In the genomic region with DNA sequence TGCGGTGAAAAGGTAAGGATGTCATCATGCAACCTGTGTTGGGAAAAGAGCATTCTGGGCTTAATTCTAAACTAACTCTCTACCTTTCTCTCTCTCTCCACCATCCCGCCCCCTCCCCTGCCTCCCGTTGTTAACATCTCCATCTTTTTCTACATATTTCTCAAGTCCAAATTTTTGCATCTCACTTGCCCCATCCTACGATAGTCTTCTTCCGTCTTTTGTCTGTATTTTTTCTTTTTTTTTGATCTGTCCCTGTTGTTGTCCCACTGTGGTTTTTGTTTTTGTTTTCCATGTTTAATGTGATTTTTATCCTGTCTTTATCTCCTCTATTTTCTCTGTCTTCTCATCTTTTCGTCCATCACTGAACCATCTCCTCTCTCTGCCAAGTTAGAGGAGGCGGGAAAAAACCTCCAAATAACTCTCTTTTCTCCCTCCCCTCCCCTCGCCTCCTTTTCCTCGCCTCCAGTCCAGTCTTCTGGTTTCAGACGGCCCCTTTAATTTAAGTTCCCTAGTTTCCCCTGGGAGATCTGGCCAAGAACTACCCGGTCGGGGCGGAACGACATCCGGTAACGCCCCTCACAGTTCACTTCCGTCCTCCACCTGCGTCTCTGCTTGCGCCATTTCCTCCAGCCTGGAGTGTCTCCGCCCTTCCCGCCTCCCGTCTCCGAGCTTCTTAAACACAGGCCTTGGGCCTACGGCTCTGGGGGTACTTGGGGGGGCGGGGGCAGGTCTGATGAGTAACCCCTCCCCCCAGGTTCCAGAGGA, we compare ENCODE assay signal across 1 cellular context.
TF ChIP-seq lines count a peak whose summit lies in the region.

A gene with protein sequence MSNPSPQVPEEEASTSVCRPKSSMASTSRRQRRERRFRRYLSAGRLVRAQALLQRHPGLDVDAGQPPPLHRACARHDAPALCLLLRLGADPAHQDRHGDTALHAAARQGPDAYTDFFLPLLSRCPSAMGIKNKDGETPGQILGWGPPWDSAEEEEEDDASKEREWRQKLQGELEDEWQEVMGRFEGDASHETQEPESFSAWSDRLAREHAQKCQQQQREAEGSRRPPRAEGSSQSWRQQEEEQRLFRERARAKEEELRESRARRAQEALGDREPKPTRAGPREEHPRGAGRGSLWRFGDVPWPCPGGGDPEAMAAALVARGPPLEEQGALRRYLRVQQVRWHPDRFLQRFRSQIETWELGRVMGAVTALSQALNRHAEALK (plus strand): TSS at position 647 of the 765 bp plus-strand sequence. CDS start 87 bp downstream, at position 734.

TF ChIP-seq in HepG2, 621 proteins besides CTCF, POLR2A, EP300 and RAD21 (continued from another document and continues in another):
- TF ChIP-seq, protein P1, sequence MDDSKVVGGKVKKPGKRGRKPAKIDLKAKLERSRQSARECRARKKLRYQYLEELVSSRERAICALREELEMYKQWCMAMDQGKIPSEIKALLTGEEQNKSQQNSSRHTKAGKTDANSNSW (CRISPR knock-in tag; IDR thresholded peaks at IDR 0.05; ENCODE audit: borderline replicate concordance), result no peak
- TF ChIP-seq, protein P2, sequence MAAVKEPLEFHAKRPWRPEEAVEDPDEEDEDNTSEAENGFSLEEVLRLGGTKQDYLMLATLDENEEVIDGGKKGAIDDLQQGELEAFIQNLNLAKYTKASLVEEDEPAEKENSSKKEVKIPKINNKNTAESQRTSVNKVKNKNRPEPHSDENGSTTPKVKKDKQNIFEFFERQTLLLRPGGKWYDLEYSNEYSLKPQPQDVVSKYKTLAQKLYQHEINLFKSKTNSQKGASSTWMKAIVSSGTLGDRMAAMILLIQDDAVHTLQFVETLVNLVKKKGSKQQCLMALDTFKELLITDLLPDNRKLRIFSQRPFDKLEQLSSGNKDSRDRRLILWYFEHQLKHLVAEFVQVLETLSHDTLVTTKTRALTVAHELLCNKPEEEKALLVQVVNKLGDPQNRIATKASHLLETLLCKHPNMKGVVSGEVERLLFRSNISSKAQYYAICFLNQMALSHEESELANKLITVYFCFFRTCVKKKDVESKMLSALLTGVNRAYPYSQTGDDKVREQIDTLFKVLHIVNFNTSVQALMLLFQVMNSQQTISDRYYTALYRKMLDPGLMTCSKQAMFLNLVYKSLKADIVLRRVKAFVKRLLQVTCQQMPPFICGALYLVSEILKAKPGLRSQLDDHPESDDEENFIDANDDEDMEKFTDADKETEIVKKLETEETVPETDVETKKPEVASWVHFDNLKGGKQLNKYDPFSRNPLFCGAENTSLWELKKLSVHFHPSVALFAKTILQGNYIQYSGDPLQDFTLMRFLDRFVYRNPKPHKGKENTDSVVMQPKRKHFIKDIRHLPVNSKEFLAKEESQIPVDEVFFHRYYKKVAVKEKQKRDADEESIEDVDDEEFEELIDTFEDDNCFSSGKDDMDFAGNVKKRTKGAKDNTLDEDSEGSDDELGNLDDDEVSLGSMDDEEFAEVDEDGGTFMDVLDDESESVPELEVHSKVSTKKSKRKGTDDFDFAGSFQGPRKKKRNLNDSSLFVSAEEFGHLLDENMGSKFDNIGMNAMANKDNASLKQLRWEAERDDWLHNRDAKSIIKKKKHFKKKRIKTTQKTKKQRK (IDR thresholded peaks at IDR 0.05; ENCODE audit: low read length), result no peak
- no peak for TF ChIP-seq NAIF1 (CRISPR knock-in tag; IDR thresholded peaks at IDR 0.05; ENCODE audit: borderline replicate concordance)
- TF ChIP-seq PRPF4 (IDR thresholded peaks at IDR 0.05; ENCODE audit: low read depth, low read length, poor library complexity, severe bottlenecking), result no peak
- peak; percentile 58; the same call in 1 of the 2 replicates for TF ChIP-seq SIN3A (IDR thresholded peaks at IDR 0.05; ENCODE audit: borderline replicate concordance, low read depth, low read length)
- TF ChIP-seq, protein P3, sequence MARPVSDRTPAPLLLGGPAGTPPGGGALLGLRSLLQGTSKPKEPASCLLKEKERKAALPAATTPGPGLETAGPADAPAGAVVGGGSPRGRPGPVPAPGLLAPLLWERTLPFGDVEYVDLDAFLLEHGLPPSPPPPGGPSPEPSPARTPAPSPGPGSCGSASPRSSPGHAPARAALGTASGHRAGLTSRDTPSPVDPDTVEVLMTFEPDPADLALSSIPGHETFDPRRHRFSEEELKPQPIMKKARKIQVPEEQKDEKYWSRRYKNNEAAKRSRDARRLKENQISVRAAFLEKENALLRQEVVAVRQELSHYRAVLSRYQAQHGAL (CRISPR knock-in tag; IDR thresholded peaks at IDR 0.05; ENCODE audit: not compliant biosample characterization), result no peak
- TF ChIP-seq GFI1 (CRISPR knock-in tag; IDR thresholded peaks at IDR 0.05; ENCODE audit: borderline replicate concordance), result no peak
- TF ChIP-seq ZNF614 (CRISPR knock-in tag; IDR thresholded peaks at IDR 0.05; ENCODE audit: borderline replicate concordance), result peak; percentile 31; the same call in 1 of the 2 replicates
- TF ChIP-seq SSRP1 (CRISPR knock-in tag; IDR thresholded peaks at IDR 0.05), result no peak; the same call in 1 of the 2 replicates
- TF ChIP-seq, protein P4, sequence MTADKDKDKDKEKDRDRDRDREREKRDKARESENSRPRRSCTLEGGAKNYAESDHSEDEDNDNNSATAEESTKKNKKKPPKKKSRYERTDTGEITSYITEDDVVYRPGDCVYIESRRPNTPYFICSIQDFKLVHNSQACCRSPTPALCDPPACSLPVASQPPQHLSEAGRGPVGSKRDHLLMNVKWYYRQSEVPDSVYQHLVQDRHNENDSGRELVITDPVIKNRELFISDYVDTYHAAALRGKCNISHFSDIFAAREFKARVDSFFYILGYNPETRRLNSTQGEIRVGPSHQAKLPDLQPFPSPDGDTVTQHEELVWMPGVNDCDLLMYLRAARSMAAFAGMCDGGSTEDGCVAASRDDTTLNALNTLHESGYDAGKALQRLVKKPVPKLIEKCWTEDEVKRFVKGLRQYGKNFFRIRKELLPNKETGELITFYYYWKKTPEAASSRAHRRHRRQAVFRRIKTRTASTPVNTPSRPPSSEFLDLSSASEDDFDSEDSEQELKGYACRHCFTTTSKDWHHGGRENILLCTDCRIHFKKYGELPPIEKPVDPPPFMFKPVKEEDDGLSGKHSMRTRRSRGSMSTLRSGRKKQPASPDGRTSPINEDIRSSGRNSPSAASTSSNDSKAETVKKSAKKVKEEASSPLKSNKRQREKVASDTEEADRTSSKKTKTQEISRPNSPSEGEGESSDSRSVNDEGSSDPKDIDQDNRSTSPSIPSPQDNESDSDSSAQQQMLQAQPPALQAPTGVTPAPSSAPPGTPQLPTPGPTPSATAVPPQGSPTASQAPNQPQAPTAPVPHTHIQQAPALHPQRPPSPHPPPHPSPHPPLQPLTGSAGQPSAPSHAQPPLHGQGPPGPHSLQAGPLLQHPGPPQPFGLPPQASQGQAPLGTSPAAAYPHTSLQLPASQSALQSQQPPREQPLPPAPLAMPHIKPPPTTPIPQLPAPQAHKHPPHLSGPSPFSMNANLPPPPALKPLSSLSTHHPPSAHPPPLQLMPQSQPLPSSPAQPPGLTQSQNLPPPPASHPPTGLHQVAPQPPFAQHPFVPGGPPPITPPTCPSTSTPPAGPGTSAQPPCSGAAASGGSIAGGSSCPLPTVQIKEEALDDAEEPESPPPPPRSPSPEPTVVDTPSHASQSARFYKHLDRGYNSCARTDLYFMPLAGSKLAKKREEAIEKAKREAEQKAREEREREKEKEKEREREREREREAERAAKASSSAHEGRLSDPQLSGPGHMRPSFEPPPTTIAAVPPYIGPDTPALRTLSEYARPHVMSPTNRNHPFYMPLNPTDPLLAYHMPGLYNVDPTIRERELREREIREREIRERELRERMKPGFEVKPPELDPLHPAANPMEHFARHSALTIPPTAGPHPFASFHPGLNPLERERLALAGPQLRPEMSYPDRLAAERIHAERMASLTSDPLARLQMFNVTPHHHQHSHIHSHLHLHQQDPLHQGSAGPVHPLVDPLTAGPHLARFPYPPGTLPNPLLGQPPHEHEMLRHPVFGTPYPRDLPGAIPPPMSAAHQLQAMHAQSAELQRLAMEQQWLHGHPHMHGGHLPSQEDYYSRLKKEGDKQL (CRISPR knock-in tag; IDR thresholded peaks at IDR 0.05; ENCODE audit: low read depth), result peak; percentile 10; the same call in 1 of the 2 replicates
- no peak for TF ChIP-seq ZNF430 (CRISPR knock-in tag; IDR thresholded peaks at IDR 0.05)
- no peak for TF ChIP-seq FOSL1 (CRISPR knock-in tag; IDR thresholded peaks at IDR 0.05; ENCODE audit: borderline replicate concordance)
- TF ChIP-seq SMYD3 (CRISPR knock-in tag; IDR thresholded peaks at IDR 0.05), result 0 out of 2 replicates have a peak, but pooled peaks have one; percentile 61
- TF ChIP-seq, protein P5, sequence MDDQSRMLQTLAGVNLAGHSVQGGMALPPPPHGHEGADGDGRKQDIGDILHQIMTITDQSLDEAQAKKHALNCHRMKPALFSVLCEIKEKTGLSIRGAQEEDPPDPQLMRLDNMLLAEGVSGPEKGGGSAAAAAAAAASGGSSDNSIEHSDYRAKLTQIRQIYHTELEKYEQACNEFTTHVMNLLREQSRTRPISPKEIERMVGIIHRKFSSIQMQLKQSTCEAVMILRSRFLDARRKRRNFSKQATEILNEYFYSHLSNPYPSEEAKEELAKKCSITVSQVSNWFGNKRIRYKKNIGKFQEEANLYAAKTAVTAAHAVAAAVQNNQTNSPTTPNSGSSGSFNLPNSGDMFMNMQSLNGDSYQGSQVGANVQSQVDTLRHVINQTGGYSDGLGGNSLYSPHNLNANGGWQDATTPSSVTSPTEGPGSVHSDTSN (CRISPR knock-in tag; IDR thresholded peaks at IDR 0.05; ENCODE audit: borderline replicate concordance), result no peak
- TF ChIP-seq, protein P6, sequence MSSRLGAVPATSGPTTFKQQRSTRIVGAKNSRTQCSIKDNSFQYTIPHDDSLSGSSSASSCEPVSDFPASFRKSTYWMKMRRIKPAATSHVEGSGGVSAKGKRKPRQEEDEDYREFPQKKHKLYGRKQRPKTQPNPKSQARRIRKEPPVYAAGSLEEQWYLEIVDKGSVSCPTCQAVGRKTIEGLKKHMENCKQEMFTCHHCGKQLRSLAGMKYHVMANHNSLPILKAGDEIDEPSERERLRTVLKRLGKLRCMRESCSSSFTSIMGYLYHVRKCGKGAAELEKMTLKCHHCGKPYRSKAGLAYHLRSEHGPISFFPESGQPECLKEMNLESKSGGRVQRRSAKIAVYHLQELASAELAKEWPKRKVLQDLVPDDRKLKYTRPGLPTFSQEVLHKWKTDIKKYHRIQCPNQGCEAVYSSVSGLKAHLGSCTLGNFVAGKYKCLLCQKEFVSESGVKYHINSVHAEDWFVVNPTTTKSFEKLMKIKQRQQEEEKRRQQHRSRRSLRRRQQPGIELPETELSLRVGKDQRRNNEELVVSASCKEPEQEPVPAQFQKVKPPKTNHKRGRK (CRISPR knock-in tag; IDR thresholded peaks at IDR 0.05), result peak; percentile 90; the same call in 1 of the 2 replicates
- TF ChIP-seq NFYC (CRISPR knock-in tag; IDR thresholded peaks at IDR 0.05), result peak; percentile 11; the same call in 1 of the 2 replicates
- TF ChIP-seq ZNF652 (CRISPR knock-in tag; IDR thresholded peaks at IDR 0.05; ENCODE audit: borderline replicate concordance, low read depth), result 0 out of 2 replicates have a peak, but pooled peaks have one; percentile 18
- peak; percentile 54; the same call in 1 of the 2 replicates for TF ChIP-seq ZNF556 (CRISPR knock-in tag; IDR thresholded peaks at IDR 0.05; ENCODE audit: borderline replicate concordance)
- peak; percentile 63; the same call in 1 of the 2 replicates for TF ChIP-seq ZSCAN9 (CRISPR knock-in tag; IDR thresholded peaks at IDR 0.05; ENCODE audit: borderline replicate concordance)
- no peak for TF ChIP-seq PAX8 (CRISPR knock-in tag; IDR thresholded peaks at IDR 0.05; ENCODE audit: borderline replicate concordance)
- no peak for TF ChIP-seq ZNF883 (CRISPR knock-in tag; IDR thresholded peaks at IDR 0.05; ENCODE audit: not compliant biosample characterization)
- TF ChIP-seq ZNF792 (CRISPR knock-in tag; IDR thresholded peaks at IDR 0.05), result no peak
- TF ChIP-seq, protein P7, sequence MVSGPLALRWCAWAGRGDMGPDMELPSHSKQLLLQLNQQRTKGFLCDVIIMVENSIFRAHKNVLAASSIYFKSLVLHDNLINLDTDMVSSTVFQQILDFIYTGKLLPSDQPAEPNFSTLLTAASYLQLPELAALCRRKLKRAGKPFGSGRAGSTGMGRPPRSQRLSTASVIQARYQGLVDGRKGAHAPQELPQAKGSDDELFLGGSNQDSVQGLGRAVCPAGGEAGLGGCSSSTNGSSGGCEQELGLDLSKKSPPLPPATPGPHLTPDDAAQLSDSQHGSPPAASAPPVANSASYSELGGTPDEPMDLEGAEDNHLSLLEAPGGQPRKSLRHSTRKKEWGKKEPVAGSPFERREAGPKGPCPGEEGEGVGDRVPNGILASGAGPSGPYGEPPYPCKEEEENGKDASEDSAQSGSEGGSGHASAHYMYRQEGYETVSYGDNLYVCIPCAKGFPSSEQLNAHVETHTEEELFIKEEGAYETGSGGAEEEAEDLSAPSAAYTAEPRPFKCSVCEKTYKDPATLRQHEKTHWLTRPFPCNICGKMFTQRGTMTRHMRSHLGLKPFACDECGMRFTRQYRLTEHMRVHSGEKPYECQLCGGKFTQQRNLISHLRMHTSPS (CRISPR knock-in tag; IDR thresholded peaks at IDR 0.05; ENCODE audit: low read depth), result no peak
- TF ChIP-seq, protein P8, sequence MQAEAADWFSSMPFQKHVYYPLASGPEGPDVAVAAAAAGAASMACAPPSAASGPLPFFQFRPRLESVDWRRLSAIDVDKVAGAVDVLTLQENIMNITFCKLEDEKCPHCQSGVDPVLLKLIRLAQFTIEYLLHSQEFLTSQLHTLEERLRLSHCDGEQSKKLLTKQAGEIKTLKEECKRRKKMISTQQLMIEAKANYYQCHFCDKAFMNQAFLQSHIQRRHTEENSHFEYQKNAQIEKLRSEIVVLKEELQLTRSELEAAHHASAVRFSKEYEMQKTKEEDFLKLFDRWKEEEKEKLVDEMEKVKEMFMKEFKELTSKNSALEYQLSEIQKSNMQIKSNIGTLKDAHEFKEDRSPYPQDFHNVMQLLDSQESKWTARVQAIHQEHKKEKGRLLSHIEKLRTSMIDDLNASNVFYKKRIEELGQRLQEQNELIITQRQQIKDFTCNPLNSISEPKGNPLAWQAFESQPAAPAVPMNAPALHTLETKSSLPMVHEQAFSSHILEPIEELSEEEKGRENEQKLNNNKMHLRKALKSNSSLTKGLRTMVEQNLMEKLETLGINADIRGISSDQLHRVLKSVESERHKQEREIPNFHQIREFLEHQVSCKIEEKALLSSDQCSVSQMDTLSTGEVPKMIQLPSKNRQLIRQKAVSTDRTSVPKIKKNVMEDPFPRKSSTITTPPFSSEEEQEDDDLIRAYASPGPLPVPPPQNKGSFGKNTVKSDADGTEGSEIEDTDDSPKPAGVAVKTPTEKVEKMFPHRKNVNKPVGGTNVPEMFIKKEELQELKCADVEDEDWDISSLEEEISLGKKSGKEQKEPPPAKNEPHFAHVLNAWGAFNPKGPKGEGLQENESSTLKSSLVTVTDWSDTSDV (CRISPR knock-in tag; IDR thresholded peaks at IDR 0.05), result no peak
- 0 out of 2 replicates have a peak, but pooled peaks have one; percentile 32 for TF ChIP-seq RARA (CRISPR knock-in tag; IDR thresholded peaks at IDR 0.05)
- no peak for TF ChIP-seq NCOR1 (IDR thresholded peaks at IDR 0.05; ENCODE audit: borderline replicate concordance, low read length)
